8 cellular contexts compared by ENCODE assay signal in genomic region chr11:61361237-61361636, GRCh38. TPM values are rescaled to one million over a fixed set of nuclear protein-coding genes. Genes with fewer than 3 reads are reported as not detected.
DNase-seq lines count a peak whose midpoint lies in the region; ATAC-seq, FAIRE-seq and TF ChIP-seq lines count a peak whose summit lies in the region.

No MANE protein-coding gene starts in this region.

- TF ChIP-seq EP300 in K562 (IDR thresholded peaks at IDR 0.05; ENCODE audit: low read length) = no peak

- H3K9me3 ChIP-seq in cardiac muscle cell (ENCODE audit: low read depth) (no peaks in the 10 kb centered on the region), K562 (replicated peaks; ENCODE audit: control insufficient read depth, insufficient read depth, low read depth, low read length) (no peaks in the 10 kb centered on the region)

- H3K27ac Mint-ChIP-seq in memory B cell = peak overlapping the region; percentile 95

- H3K4me2 ChIP-seq in K562 (ENCODE audit: insufficient read depth, low read length) = peak overlapping the region; percentile 100

- TSS peak; percentile 78 for BruUV-seq in K562 (replicated peaks; lab: Mats Ljungman, UMichigan)

- H2AFZ ChIP-seq in K562 (ENCODE audit: low read depth, low read length) = peak overlapping the region; percentile 98

- no peaks in the 10 kb centered on the region for H3K9me1 ChIP-seq in K562 (ENCODE audit: control insufficient read depth, insufficient read depth, low read length)

- no peaks in the 10 kb centered on the region for H3K27me3 ChIP-seq in cardiac muscle cell
- H3K27me3 ChIP-seq in K562 (ENCODE audit: control insufficient read depth in 2 of 2, insufficient read depth in 2 of 2, low read length in 2 of 2) = no peaks in the 10 kb centered on the region

- FAIRE-seq in K562 (lab: Jason Lieb, UNC) = no peak
- FAIRE-seq in urothelium cell line (lab: Jason Lieb, UNC) = no peak

- H3K9ac ChIP-seq in K562 (ENCODE audit: insufficient read depth in 1 of 2, low read depth in 2 of 2, low read length in 2 of 2) = peak overlapping the region; percentile 97 to 99

- WGBS in K562 (ENCODE audit: insufficient coverage, low coverage, missing lambda C conversion rate) = under 1% methylated on average over 14 of the region's 14 CpGs

- H3K4me3 ChIP-seq in cardiac muscle cell = peak overlapping the region; percentile 60
- peak overlapping the region; percentile 67 for H3K4me3 ChIP-seq in K562

- CTCF ChIA-PET in K562 (lab: Yijun Ruan, JAX; ENCODE audit: low intra/inter-chr PET ratio) = no interaction called here

- ATAC-seq in left ventricle myocardium superior (no peak), K562 (no peak), memory B cell (ENCODE audit: low read depth) (no peak), HG03378 (IDR thresholded peaks at IDR 0.05; ENCODE audit: unreplicated experiment) (no peak), HG03025 (IDR thresholded peaks at IDR 0.05; ENCODE audit: low FRiP score, unreplicated experiment) (no peak)

- in situ Hi-C loops in K562 (cut with MboI) = no loop called here

- peaks cover 34% of the 10 kb centered on the region for H3K4me1 Mint-ChIP-seq in memory B cell

- H3K27ac ChIP-seq in cardiac muscle cell (peak overlapping the region; percentile 98), K562 (ENCODE audit: extremely low read depth, low read depth, low read length) (peak overlapping the region; percentile 96)

- H3K4me1 ChIP-seq in cardiac muscle cell (ENCODE audit: low read depth) = peaks cover 9% of the 10 kb centered on the region
- peaks cover 29 to 39% of the 10 kb centered on the region in 2 experiments for H3K4me1 ChIP-seq in K562 (replicated peaks in 1 of 2; ENCODE audit: control insufficient read depth in 2 of 2, insufficient read depth in 2 of 2, low read length in 2 of 2)

- no peak for DNase-seq in cardiac muscle cell (ENCODE audit: low read depth in 1 of 2, low spot score in 1 of 2)
- DNase-seq in left ventricle myocardium superior = no peak
- DNase-seq in K562 (ENCODE audit: extremely low read depth in 1 of 4, low spot score in 3 of 4) = peak in 1 of 4 experiments; percentile 14
- DNase-seq in memory B cell (ENCODE audit: low spot score in 2 of 2) = no peak
- peak; percentile 14 for DNase-seq in urothelium cell line (ENCODE audit: low spot score)
- DNase-seq in NCI-H2171 treated with DMSO at 0.1 percent for 48 hours (lab: John Stamatoyannopoulos, UW) = no peak

- no peaks in the 10 kb centered on the region for H4K20me1 ChIP-seq in K562 (replicated peaks; ENCODE audit: control insufficient read depth, insufficient read depth, low read length)

- H3K36me3 Mint-ChIP-seq in memory B cell = peaks cover 3% of the 10 kb centered on the region

- TF ChIP-seq CTCF in cardiac muscle cell (IDR thresholded peaks at IDR 0.05; ENCODE audit: low read depth, low read length) = no peak
- no peak for TF ChIP-seq CTCF in K562 (IDR thresholded peaks at IDR 0.05 in 2 of 3, conservative IDR thresholded peaks at IDR 0.05 in 1 of 3; ENCODE audit: insufficient read depth in 2 of 3, low read depth in 1 of 3, low read length in 3 of 3)

- no peak for TF ChIP-seq RAD21 in K562 (CRISPR knock-in tag; conservative IDR thresholded peaks at IDR 0.05 in 1 of 2, IDR thresholded peaks at IDR 0.05 in 1 of 2)

- H3K27me3 Mint-ChIP-seq in memory B cell = no peaks in the 10 kb centered on the region

- POLR2A ChIA-PET in K562 (lab: Yijun Ruan, JAX) = interaction anchor here (0.6 to 4.6 kb wide), 20 partner anchors 9 to 319 kb away, joined by 3 to 37 read pairs (median 4); partner anchors contain the start of genes CPSF7, DDB1, SDHAF2 and TKFC

- TF ChIP-seq POLR2A in K562 (conservative IDR thresholded peaks at IDR 0.05) = no peak

- no peaks in the 10 kb centered on the region for H3K9me3 Mint-ChIP-seq in memory B cell

- H3K4me3 Mint-ChIP-seq in memory B cell = peak overlapping the region; percentile 97

- peaks cover 64% of the 10 kb centered on the region for H3K79me2 ChIP-seq in K562 (ENCODE audit: control insufficient read depth, insufficient read depth, low read length)

- H3K36me3 ChIP-seq in cardiac muscle cell (peaks cover 19% of the 10 kb centered on the region), K562 (ENCODE audit: control insufficient read depth, insufficient read depth, low read length) (peaks cover 34% of the 10 kb centered on the region)

- intact Hi-C loops in left ventricle myocardium superior (cut with micrococcal nuclease) = no loop called here
- intact Hi-C loops in K562 (cut with micrococcal nuclease) = no loop called here

RNA-seq across cellular contexts. Expression of gene CYB561A3, which starts 0.4 kb away (rescaled TPM):
- total RNA-seq in cardiac muscle cell = 7.8 and 13.5 TPM in 2 replicates
- polyA plus RNA-seq in cardiac muscle cell = 10.2 and 12.6 TPM in 2 replicates
- 10.9 TPM for total RNA-seq in left ventricle myocardium superior
- total RNA-seq in K562 (2011; cell fraction: chromatin; rRNA removed; ENCODE audit: low replicate concordance) = 84.8 and 201 TPM in 2 replicates
- total RNA-seq in K562 (2011; cell fraction: nucleolus; rRNA removed) = 195 and 226 TPM in 2 replicates
- total RNA-seq in K562 (2011; cell fraction: nucleoplasm; rRNA removed) = 160 and 163 TPM in 2 replicates
- total RNA-seq in K562 (2014; rRNA removed) = 29.2 and 42.5 TPM in 2 replicates
- total RNA-seq in K562 (2014; rRNA removed; fragmentation: Illumina TruSeq; extraction: Trizol) = 24.9 and 30.4 TPM in 2 replicates
- total RNA-seq in K562 (2015; rRNA removed; fragmentation: Illumina TruSeq; extraction: Trizol) = 36.9 and 37.6 TPM in 2 replicates
- total RNA-seq in K562 (2021) = 59.9 and 70.2 TPM in 2 replicates
- 37.9 and 56.1 TPM in 2 replicates for polyA plus RNA-seq in K562 (2011; rRNA removed)
- polyA plus RNA-seq in K562 (2011; cell fraction: cytosol; rRNA removed) = 82.7 and 149 TPM in 2 replicates
- 86.4 and 134 TPM in 2 replicates for polyA plus RNA-seq in K562 (2011; cell fraction: nucleus; rRNA removed)
- polyA plus RNA-seq in K562 (2012) = 57.1 and 64.6 TPM in 2 replicates
- polyA plus RNA-seq in K562 (2014; fragmentation: Illumina TruSeq; extraction: Trizol) = 70.2 and 78.9 TPM in 2 replicates
- polyA plus RNA-seq in K562 (2014; fragmentation: Nextera tagmentation; extraction: Ambion mirVana) = 10 to 100 TPM; 30.1 to 44.3 TPM
- 43.0 and 46.7 TPM in 2 replicates for polyA plus RNA-seq in K562 (2014; rRNA removed)
- polyA minus RNA-seq in K562 (2011; rRNA and poly(A)+ RNA removed) = 41.6 and 59.3 TPM in 2 replicates
- polyA minus RNA-seq in K562 (2011; cell fraction: cytosol; rRNA and poly(A)+ RNA removed) = 30.1 and 37.2 TPM in 2 replicates
- polyA minus RNA-seq in K562 (2011; cell fraction: nucleus; rRNA and poly(A)+ RNA removed) = 16.8 and 17.4 TPM in 2 replicates

RNA-seq across cellular contexts. Expression of gene TMEM138, which starts 0.9 kb away (rescaled TPM):
- 13.8 and 25.2 TPM in 2 replicates for total RNA-seq in cardiac muscle cell
- polyA plus RNA-seq in cardiac muscle cell = 25.0 and 34.1 TPM in 2 replicates
- total RNA-seq in left ventricle myocardium superior = 16.1 TPM
- total RNA-seq in K562 (2011; cell fraction: chromatin; rRNA removed; ENCODE audit: low replicate concordance) = 261 and 425 TPM in 2 replicates
- 218 and 247 TPM in 2 replicates for total RNA-seq in K562 (2011; cell fraction: nucleolus; rRNA removed)
- 293 and 351 TPM in 2 replicates for total RNA-seq in K562 (2011; cell fraction: nucleoplasm; rRNA removed)
- 23.2 and 26.4 TPM in 2 replicates for total RNA-seq in K562 (2014; rRNA removed)
- 55.8 and 58.0 TPM in 2 replicates for total RNA-seq in K562 (2014; rRNA removed; fragmentation: Illumina TruSeq; extraction: Trizol)
- 63.1 and 63.3 TPM in 2 replicates for total RNA-seq in K562 (2015; rRNA removed; fragmentation: Illumina TruSeq; extraction: Trizol)
- 56.2 and 70.1 TPM in 2 replicates for total RNA-seq in K562 (2021)
- 150 and 168 TPM in 2 replicates for polyA plus RNA-seq in K562 (2011; rRNA removed)
- 109 and 130 TPM in 2 replicates for polyA plus RNA-seq in K562 (2011; cell fraction: cytosol; rRNA removed)
- 205 and 226 TPM in 2 replicates for polyA plus RNA-seq in K562 (2011; cell fraction: nucleus; rRNA removed)
- 42.4 and 48.0 TPM in 2 replicates for polyA plus RNA-seq in K562 (2012)
- polyA plus RNA-seq in K562 (2014; fragmentation: Illumina TruSeq; extraction: Trizol) = 102 and 109 TPM in 2 replicates
- 100 to 1,000 TPM; 127 to 146 TPM for polyA plus RNA-seq in K562 (2014; fragmentation: Nextera tagmentation; extraction: Ambion mirVana)
- 62.7 and 86.7 TPM in 2 replicates for polyA plus RNA-seq in K562 (2014; rRNA removed)
- polyA minus RNA-seq in K562 (2011; rRNA and poly(A)+ RNA removed) = 81.9 and 101 TPM in 2 replicates
- 14.3 and 21.3 TPM in 2 replicates for polyA minus RNA-seq in K562 (2011; cell fraction: cytosol; rRNA and poly(A)+ RNA removed)
- polyA minus RNA-seq in K562 (2011; cell fraction: nucleus; rRNA and poly(A)+ RNA removed) = 59.1 and 81.3 TPM in 2 replicates

RNA-seq across cellular contexts. Expression of gene TKFC, which starts 28.2 kb away (rescaled TPM):
- total RNA-seq in cardiac muscle cell = 50.9 and 58.1 TPM in 2 replicates
- polyA plus RNA-seq in cardiac muscle cell = 84.3 and 87.4 TPM in 2 replicates
- 12.8 TPM for total RNA-seq in left ventricle myocardium superior
- total RNA-seq in K562 (2011; cell fraction: chromatin; rRNA removed; ENCODE audit: low replicate concordance) = 149 and 318 TPM in 2 replicates
- 164 and 169 TPM in 2 replicates for total RNA-seq in K562 (2011; cell fraction: nucleolus; rRNA removed)
- total RNA-seq in K562 (2011; cell fraction: nucleoplasm; rRNA removed) = 118 and 132 TPM in 2 replicates
- 28.5 and 35.2 TPM in 2 replicates for total RNA-seq in K562 (2014; rRNA removed)
- total RNA-seq in K562 (2014; rRNA removed; fragmentation: Illumina TruSeq; extraction: Trizol) = 12.0 and 13.9 TPM in 2 replicates
- 19.3 and 21.7 TPM in 2 replicates for total RNA-seq in K562 (2015; rRNA removed; fragmentation: Illumina TruSeq; extraction: Trizol)
- 53.6 and 61.7 TPM in 2 replicates for total RNA-seq in K562 (2021)
- 30.8 and 58.0 TPM in 2 replicates for polyA plus RNA-seq in K562 (2011; rRNA removed)
- polyA plus RNA-seq in K562 (2011; cell fraction: cytosol; rRNA removed) = 40.7 and 63.4 TPM in 2 replicates
- 222 and 275 TPM in 2 replicates for polyA plus RNA-seq in K562 (2011; cell fraction: nucleus; rRNA removed)
- polyA plus RNA-seq in K562 (2012) = 43.1 and 60.5 TPM in 2 replicates
- 34.0 and 36.6 TPM in 2 replicates for polyA plus RNA-seq in K562 (2014; fragmentation: Illumina TruSeq; extraction: Trizol)
- 1 to 10 TPM; 2.0 to 2.3 TPM for polyA plus RNA-seq in K562 (2014; fragmentation: Nextera tagmentation; extraction: Ambion mirVana)
- 45.6 and 52.6 TPM in 2 replicates for polyA plus RNA-seq in K562 (2014; rRNA removed)
- polyA minus RNA-seq in K562 (2011; rRNA and poly(A)+ RNA removed) = 25.9 and 30.8 TPM in 2 replicates
- polyA minus RNA-seq in K562 (2011; cell fraction: cytosol; rRNA and poly(A)+ RNA removed) = 27.2 and 40.0 TPM in 2 replicates
- 62.5 and 67.2 TPM in 2 replicates for polyA minus RNA-seq in K562 (2011; cell fraction: nucleus; rRNA and poly(A)+ RNA removed)

RNA-seq across cellular contexts. Expression of gene DDB1, which starts 28.3 kb away (rescaled TPM):
- total RNA-seq in cardiac muscle cell = 321 and 393 TPM in 2 replicates
- polyA plus RNA-seq in cardiac muscle cell = 286 and 304 TPM in 2 replicates
- 126 TPM for total RNA-seq in left ventricle myocardium superior
- total RNA-seq in K562 (2011; cell fraction: chromatin; rRNA removed; ENCODE audit: low replicate concordance) = 556 and 576 TPM in 2 replicates
- 305 and 316 TPM in 2 replicates for total RNA-seq in K562 (2011; cell fraction: nucleolus; rRNA removed)
- total RNA-seq in K562 (2011; cell fraction: nucleoplasm; rRNA removed) = 405 and 524 TPM in 2 replicates
- 273 and 325 TPM in 2 replicates for total RNA-seq in K562 (2014; rRNA removed)
- 237 and 239 TPM in 2 replicates for total RNA-seq in K562 (2014; rRNA removed; fragmentation: Illumina TruSeq; extraction: Trizol)
- total RNA-seq in K562 (2015; rRNA removed; fragmentation: Illumina TruSeq; extraction: Trizol) = 250 and 251 TPM in 2 replicates
- 307 and 322 TPM in 2 replicates for total RNA-seq in K562 (2021)
- 290 and 343 TPM in 2 replicates for polyA plus RNA-seq in K562 (2011; rRNA removed)
- 317 and 331 TPM in 2 replicates for polyA plus RNA-seq in K562 (2011; cell fraction: cytosol; rRNA removed)
- polyA plus RNA-seq in K562 (2011; cell fraction: nucleus; rRNA removed) = 256 and 322 TPM in 2 replicates
- 149 and 169 TPM in 2 replicates for polyA plus RNA-seq in K562 (2012)
- polyA plus RNA-seq in K562 (2014; fragmentation: Illumina TruSeq; extraction: Trizol) = 259 and 266 TPM in 2 replicates
- 100 to 1,000 TPM; 172 to 361 TPM for polyA plus RNA-seq in K562 (2014; fragmentation: Nextera tagmentation; extraction: Ambion mirVana)
- 201 and 224 TPM in 2 replicates for polyA plus RNA-seq in K562 (2014; rRNA removed)
- polyA minus RNA-seq in K562 (2011; rRNA and poly(A)+ RNA removed) = 588 and 731 TPM in 2 replicates
- polyA minus RNA-seq in K562 (2011; cell fraction: cytosol; rRNA and poly(A)+ RNA removed) = 325 and 351 TPM in 2 replicates
- 120 and 182 TPM in 2 replicates for polyA minus RNA-seq in K562 (2011; cell fraction: nucleus; rRNA and poly(A)+ RNA removed)

RNA-seq across cellular contexts. Expression of gene TMEM216, which starts 31.1 kb away (rescaled TPM):
- 12.5 and 19.3 TPM in 2 replicates for total RNA-seq in cardiac muscle cell
- 20.1 and 21.5 TPM in 2 replicates for polyA plus RNA-seq in cardiac muscle cell
- 4.8 TPM for total RNA-seq in left ventricle myocardium superior
- 14.6 and 18.4 TPM in 2 replicates for total RNA-seq in K562 (2011; cell fraction: chromatin; rRNA removed; ENCODE audit: low replicate concordance)
- 11.8 and 15.0 TPM in 2 replicates for total RNA-seq in K562 (2011; cell fraction: nucleolus; rRNA removed)
- 17.7 and 22.4 TPM in 2 replicates for total RNA-seq in K562 (2011; cell fraction: nucleoplasm; rRNA removed)
- 4.9 and 7.1 TPM in 2 replicates for total RNA-seq in K562 (2014; rRNA removed)
- 7.0 and 8.2 TPM in 2 replicates for total RNA-seq in K562 (2014; rRNA removed; fragmentation: Illumina TruSeq; extraction: Trizol)
- total RNA-seq in K562 (2015; rRNA removed; fragmentation: Illumina TruSeq; extraction: Trizol) = 8.0 and 8.3 TPM in 2 replicates
- 6.0 and 6.4 TPM in 2 replicates for total RNA-seq in K562 (2021)
- polyA plus RNA-seq in K562 (2011; rRNA removed) = 22.1 and 22.5 TPM in 2 replicates
- polyA plus RNA-seq in K562 (2011; cell fraction: cytosol; rRNA removed) = 26.0 and 28.2 TPM in 2 replicates
- 13.0 and 15.5 TPM in 2 replicates for polyA plus RNA-seq in K562 (2011; cell fraction: nucleus; rRNA removed)
- 7.9 and 11.7 TPM in 2 replicates for polyA plus RNA-seq in K562 (2012)
- 11.8 and 12.4 TPM in 2 replicates for polyA plus RNA-seq in K562 (2014; fragmentation: Illumina TruSeq; extraction: Trizol)
- 10 to 100 TPM; 22.9 to 25.2 TPM for polyA plus RNA-seq in K562 (2014; fragmentation: Nextera tagmentation; extraction: Ambion mirVana)
- polyA plus RNA-seq in K562 (2014; rRNA removed) = 8.8 and 11.3 TPM in 2 replicates
- 11.6 and 12.4 TPM in 2 replicates for polyA minus RNA-seq in K562 (2011; rRNA and poly(A)+ RNA removed)
- 3.5 and 4.0 TPM in 2 replicates for polyA minus RNA-seq in K562 (2011; cell fraction: cytosol; rRNA and poly(A)+ RNA removed)
- polyA minus RNA-seq in K562 (2011; cell fraction: nucleus; rRNA and poly(A)+ RNA removed) = 3.4 and 4.0 TPM in 2 replicates
